ENCODE assay signal across 10 cellular contexts in the genomic region with DNA sequence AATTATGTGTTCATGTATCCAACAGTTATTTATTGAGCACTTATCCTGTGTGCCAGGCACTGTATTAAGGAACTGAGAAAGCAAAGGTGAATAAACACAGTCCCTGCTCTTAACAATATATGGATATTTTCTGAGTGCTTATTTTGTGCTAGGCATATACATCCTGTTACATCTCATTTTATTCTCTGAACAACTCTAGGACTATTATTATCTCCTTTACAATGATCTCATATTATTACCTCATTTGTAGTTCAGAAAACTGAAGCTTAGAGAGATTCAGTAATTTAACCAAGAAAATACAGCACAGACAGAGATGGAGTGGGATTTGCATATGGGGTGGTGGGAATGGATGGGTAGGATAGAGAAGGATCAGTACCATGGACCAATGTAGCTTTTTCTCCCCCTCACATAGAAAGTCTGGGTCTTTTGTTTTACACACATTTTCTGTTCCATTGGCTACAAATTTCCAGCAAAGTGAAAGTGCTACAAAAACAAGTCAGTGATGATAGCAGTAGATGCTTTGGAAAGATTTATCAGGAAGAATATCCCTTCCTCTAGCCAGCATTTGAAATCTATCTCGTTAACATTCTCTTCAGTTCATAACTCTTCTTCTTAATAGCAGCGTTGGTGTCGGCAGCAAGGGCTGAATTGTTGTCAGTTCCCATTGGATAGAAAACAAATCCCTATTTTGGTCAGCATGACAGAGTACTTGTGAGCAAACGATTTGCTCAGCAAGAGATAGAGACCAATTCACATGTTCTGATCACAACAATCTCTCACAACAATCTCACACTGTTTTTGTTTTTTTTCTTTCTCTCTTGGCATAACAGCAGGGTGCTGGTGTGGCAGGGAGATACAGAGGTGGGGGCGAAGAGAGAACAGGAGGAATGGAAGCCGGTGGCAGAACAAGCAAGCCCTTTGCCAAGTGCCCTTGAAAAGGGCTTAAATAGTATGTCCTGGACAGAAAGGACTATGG.
A peak's percentile ranks its signal among the peaks of the same experiment; 100 is the strongest.
DNase-seq lines count a peak whose midpoint lies in the region; ATAC-seq lines count a peak whose summit lies in the region.
"Had no signal": no experiment of that assay in that cellular context is flagged by ENCODE, and none has a peak within 500 bp of the region (broad histone marks: within the 10 kb centered on the region; RNA-seq: fewer than 3 reads in every experiment).

No MANE protein-coding gene starts in this region.

- DNase-seq in inferior parietal cortex (ENCODE audit: extremely low spot score) (peak; percentile 76), SHP77 treated with DMSO at 0.1 percent for 48 hours (lab: John Stamatoyannopoulos, UW) (no peak), CD1c-positive myeloid dendritic cell (ENCODE audit: extremely low spot score) (no peak)
- no peak for DNase-seq in effector CD4-positive, alpha-beta T cell

- H3K27ac ChIP-seq in cingulate gyrus (ENCODE audit: low read depth, low read length) (peak overlapping the region; percentile 88), temporal lobe (ENCODE audit: low read depth, low read length) (peak overlapping the region; percentile 96)
- H3K27ac ChIP-seq: neutrophil had no signal

- peak; percentile 10 for ATAC-seq in GM21723 (IDR thresholded peaks at IDR 0.05; ENCODE audit: unreplicated experiment)
- no peak for ATAC-seq in HG03139 (IDR thresholded peaks at IDR 0.05; ENCODE audit: unreplicated experiment)
- ATAC-seq: T-cell had no signal
